ENCODE assay signal across 1 cellular context in genomic region chr11:9613830-9614762, GRCh38.
TF ChIP-seq lines count a peak whose summit lies in the region.

No MANE protein-coding gene starts in this region.

TF ChIP-seq in HEK293, 187 proteins besides CTCF, POLR2A, EP300 and RAD21 (continued from another document and continues in another):
- TF ChIP-seq ZNF518A (tag by site-specific recombination; conservative IDR thresholded peaks at IDR 0.05; ENCODE audit: low read depth) (no peak), ZNF169 (tag by site-specific recombination; IDR thresholded peaks at IDR 0.05) (no peak), ZNF18 (tag by site-specific recombination; IDR thresholded peaks at IDR 0.05) (no peak), ZNF146 (tag by site-specific recombination; IDR thresholded peaks at IDR 0.05) (no peak), ZNF202 (tag by site-specific recombination; IDR thresholded peaks at IDR 0.05; ENCODE audit: borderline replicate concordance) (no peak), GLIS2 (tag by site-specific recombination; IDR thresholded peaks at IDR 0.05) (peak; percentile 98), KLF10 (tag by site-specific recombination; IDR thresholded peaks at IDR 0.05) (0 out of 2 replicates have a peak, but pooled peaks have one; percentile 21), ZNF133 (tag by site-specific recombination; IDR thresholded peaks at IDR 0.05) (no peak), KLF9 (tag by site-specific recombination; IDR thresholded peaks at IDR 0.05; ENCODE audit: low read depth) (peak; percentile 67; the same call in 1 of the 2 replicates), ZSCAN5A (tag by site-specific recombination; IDR thresholded peaks at IDR 0.05) (no peak), BCL11B (tag by site-specific recombination; IDR thresholded peaks at IDR 0.05; ENCODE audit: low read depth) (no peak; the same call in 1 of the 2 replicates), SCRT2 (tag by site-specific recombination; IDR thresholded peaks at IDR 0.05) (peak; percentile 55; the same call in 1 of the 2 replicates), ZBTB48 (tag by site-specific recombination; IDR thresholded peaks at IDR 0.05) (peak; percentile 62; the same call in 1 of the 2 replicates), ZNF280C (tag by site-specific recombination; IDR thresholded peaks at IDR 0.05) (no peak), ZNF513 (tag by site-specific recombination; IDR thresholded peaks at IDR 0.05) (no peak), ZXDB (tag by site-specific recombination; IDR thresholded peaks at IDR 0.05) (peak; percentile 82), ZNF701 (tag by site-specific recombination; IDR thresholded peaks at IDR 0.05) (no peak), ZFP3 (tag by site-specific recombination; IDR thresholded peaks at IDR 0.05; ENCODE audit: low read depth) (0 out of 2 replicates have a peak, but pooled peaks have one; percentile 27), ZNF624 (tag by site-specific recombination; IDR thresholded peaks at IDR 0.05) (no peak), ZNF211 (tag by site-specific recombination; IDR thresholded peaks at IDR 0.05; ENCODE audit: low read depth) (no peak), ZNF626 (tag by site-specific recombination; IDR thresholded peaks at IDR 0.05) (no peak), OSR2 (tag by site-specific recombination; IDR thresholded peaks at IDR 0.05) (peak; percentile 21; the same call in 1 of the 2 replicates), AEBP2 (tag by site-specific recombination; IDR thresholded peaks at IDR 0.05; ENCODE audit: borderline replicate concordance) (no peak), ZSCAN4 (tag by site-specific recombination; IDR thresholded peaks at IDR 0.05) (no peak), ZNF174 (tag by site-specific recombination; IDR thresholded peaks at IDR 0.05) (no peak), ZNF26 (tag by site-specific recombination; IDR thresholded peaks at IDR 0.05) (no peak), PRDM1 (tag by site-specific recombination; IDR thresholded peaks at IDR 0.05) (no peak), ZNF37A (tag by site-specific recombination; IDR thresholded peaks at IDR 0.05) (no peak), ZNF184 (tag by site-specific recombination; IDR thresholded peaks at IDR 0.05) (no peak), ZBTB44 (tag by site-specific recombination; IDR thresholded peaks at IDR 0.05) (peak; percentile 47; the same call in 1 of the 2 replicates), ZNF747 (tag by site-specific recombination; IDR thresholded peaks at IDR 0.05) (no peak), SP3 (tag by site-specific recombination; IDR thresholded peaks at IDR 0.05) (peak; percentile 81), ZNF341 (tag by site-specific recombination; IDR thresholded peaks at IDR 0.05; ENCODE audit: low read depth) (peak; percentile 45; the same call in 1 of the 2 replicates), ZNF600 (tag by site-specific recombination; IDR thresholded peaks at IDR 0.05) (peak; percentile 41; the same call in 1 of the 2 replicates), ZSCAN30 (tag by site-specific recombination; IDR thresholded peaks at IDR 0.05) (peak; percentile 80; the same call in 1 of the 2 replicates), ZNF311 (tag by site-specific recombination; IDR thresholded peaks at IDR 0.05; ENCODE audit: borderline replicate concordance) (no peak), HOXA7 (CRISPR knock-in tag; IDR thresholded peaks at IDR 0.05; ENCODE audit: borderline replicate concordance) (no peak), ZNF292 (tag by site-specific recombination; IDR thresholded peaks at IDR 0.05; ENCODE audit: borderline replicate concordance, low read depth) (no peak), HOXD13 (CRISPR knock-in tag; IDR thresholded peaks at IDR 0.05; ENCODE audit: borderline replicate concordance) (no peak), ZNF704 (tag by site-specific recombination; IDR thresholded peaks at IDR 0.05) (no peak), SP7 (tag by site-specific recombination; IDR thresholded peaks at IDR 0.05) (peak; percentile 70)
